ENCODE assay signal across 1 cellular context in the genomic region with DNA sequence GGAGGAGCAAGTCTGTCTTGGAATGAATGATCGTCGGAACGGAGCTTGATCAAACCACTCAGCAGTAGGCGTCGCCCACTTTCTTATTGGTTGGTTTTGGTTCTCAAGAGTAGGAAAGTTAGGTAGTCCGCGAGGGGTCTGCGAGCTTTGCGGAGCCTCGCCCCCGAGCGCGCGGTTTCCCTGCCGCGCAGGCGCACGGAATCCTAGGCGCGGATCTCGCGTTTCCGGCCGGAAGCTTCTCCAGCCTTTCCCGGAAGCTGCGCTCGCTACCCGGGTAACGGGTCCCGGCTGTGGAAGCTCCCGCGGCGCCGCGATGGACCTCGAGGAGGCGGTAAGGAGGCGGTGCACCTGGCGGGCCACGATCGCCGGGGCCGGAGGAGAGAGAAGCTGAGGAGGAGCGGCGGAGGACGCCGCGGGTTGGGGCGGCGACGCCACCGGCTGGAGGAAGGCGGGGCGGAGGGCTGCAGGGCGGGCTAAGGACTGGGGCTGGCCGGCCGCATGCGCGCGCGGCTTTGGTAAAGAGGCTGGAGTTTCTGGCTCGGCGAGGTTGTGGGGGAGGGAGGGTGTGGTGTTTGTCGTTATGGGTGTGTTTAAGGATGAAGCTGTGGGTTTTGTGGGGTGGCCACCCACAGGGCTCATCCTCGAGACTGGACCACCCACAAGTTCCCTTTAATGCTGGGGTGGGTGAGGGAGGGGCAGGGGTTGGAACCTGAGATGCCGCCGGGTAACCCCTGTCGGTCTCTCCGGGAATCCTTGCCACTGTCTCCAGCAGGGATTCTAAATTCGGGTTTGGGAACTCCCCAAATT.
TF ChIP-seq lines count a peak whose summit lies in the region.

A gene (plus strand): TSS at position 246 of the 807 bp plus-strand sequence. CDS start 68 bp downstream, at position 314.

TF ChIP-seq in K562, 482 proteins besides CTCF, POLR2A, EP300 and RAD21 (continued from another document and continues in another):
- TF ChIP-seq, protein P1, sequence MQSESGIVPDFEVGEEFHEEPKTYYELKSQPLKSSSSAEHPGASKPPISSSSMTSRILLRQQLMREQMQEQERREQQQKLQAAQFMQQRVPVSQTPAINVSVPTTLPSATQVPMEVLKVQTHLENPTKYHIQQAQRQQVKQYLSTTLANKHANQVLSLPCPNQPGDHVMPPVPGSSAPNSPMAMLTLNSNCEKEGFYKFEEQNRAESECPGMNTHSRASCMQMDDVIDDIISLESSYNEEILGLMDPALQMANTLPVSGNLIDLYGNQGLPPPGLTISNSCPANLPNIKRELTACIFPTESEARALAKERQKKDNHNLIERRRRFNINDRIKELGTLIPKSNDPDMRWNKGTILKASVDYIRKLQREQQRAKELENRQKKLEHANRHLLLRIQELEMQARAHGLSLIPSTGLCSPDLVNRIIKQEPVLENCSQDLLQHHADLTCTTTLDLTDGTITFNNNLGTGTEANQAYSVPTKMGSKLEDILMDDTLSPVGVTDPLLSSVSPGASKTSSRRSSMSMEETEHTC (IDR thresholded peaks at IDR 0.05): no peak
- TF ChIP-seq, protein P2, sequence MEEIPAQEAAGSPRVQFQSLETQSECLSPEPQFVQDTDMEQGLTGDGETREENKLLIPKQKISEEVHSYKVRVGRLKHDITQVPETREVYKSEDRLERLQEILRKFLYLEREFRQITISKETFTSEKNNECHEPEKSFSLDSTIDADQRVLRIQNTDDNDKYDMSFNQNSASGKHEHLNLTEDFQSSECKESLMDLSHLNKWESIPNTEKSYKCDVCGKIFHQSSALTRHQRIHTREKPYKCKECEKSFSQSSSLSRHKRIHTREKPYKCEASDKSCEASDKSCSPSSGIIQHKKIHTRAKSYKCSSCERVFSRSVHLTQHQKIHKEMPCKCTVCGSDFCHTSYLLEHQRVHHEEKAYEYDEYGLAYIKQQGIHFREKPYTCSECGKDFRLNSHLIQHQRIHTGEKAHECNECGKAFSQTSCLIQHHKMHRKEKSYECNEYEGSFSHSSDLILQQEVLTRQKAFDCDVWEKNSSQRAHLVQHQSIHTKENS (CRISPR knock-in tag; IDR thresholded peaks at IDR 0.05): no peak
- TF ChIP-seq MEF2D (tag; conservative IDR thresholded peaks at IDR 0.05; ENCODE audit: low read depth) (no peak), KDM1A (IDR thresholded peaks at IDR 0.05) (no peak; a peak in 1 of 4 replicates), ZNF830 (CRISPR knock-in tag; IDR thresholded peaks at IDR 0.05) (peak; percentile 69; the same call in 1 of the 2 replicates), ZFPM2 (CRISPR knock-in tag; IDR thresholded peaks at IDR 0.05) (no peak), ZBTB17 (CRISPR knock-in tag; IDR thresholded peaks at IDR 0.05) (no peak), ZBTB7A (IDR thresholded peaks at IDR 0.05; ENCODE audit: borderline replicate concordance, control insufficient read depth, low read depth, low read length) (peak; percentile 97), CEBPB (tag; IDR thresholded peaks at IDR 0.05) (no peak), ZNF445 (CRISPR knock-in tag; IDR thresholded peaks at IDR 0.05; ENCODE audit: low read depth) (no peak), XRCC5 (IDR thresholded peaks at IDR 0.05; ENCODE audit: low read depth, low read length) (no peak), SIN3A (IDR thresholded peaks at IDR 0.05; ENCODE audit: borderline replicate concordance in 2 of 2, control insufficient read depth in 1 of 2, low read depth in 2 of 2, low read length in 2 of 2) (peak in 1 of 2 experiments; percentile 78; a peak in 2 of 4 replicates), FOXJ3 (CRISPR knock-in tag; IDR thresholded peaks at IDR 0.05) (no peak), MCM7 (IDR thresholded peaks at IDR 0.05) (no peak), TAF1 (IDR thresholded peaks at IDR 0.05; ENCODE audit: control insufficient read depth, extremely low read depth, insufficient read depth, low read length, severe bottlenecking) (peak; percentile 87), ETS2 (tag; IDR thresholded peaks at IDR 0.05; ENCODE audit: borderline replicate concordance, poor library complexity, severe bottlenecking) (no peak), FOXJ2 (tag; IDR thresholded peaks at IDR 0.05) (no peak), HDAC8 (tag; IDR thresholded peaks at IDR 0.05) (no peak), ZNF668 (CRISPR knock-in tag; IDR thresholded peaks at IDR 0.05) (no peak), MYNN (IDR thresholded peaks at IDR 0.05) (no peak), MYNN (CRISPR knock-in tag; IDR thresholded peaks at IDR 0.05) (no peak), PRMT5 (CRISPR knock-in tag; IDR thresholded peaks at IDR 0.05) (no peak), ZNF436 (CRISPR knock-in tag; IDR thresholded peaks at IDR 0.05) (no peak)
- TF ChIP-seq, protein P3, sequence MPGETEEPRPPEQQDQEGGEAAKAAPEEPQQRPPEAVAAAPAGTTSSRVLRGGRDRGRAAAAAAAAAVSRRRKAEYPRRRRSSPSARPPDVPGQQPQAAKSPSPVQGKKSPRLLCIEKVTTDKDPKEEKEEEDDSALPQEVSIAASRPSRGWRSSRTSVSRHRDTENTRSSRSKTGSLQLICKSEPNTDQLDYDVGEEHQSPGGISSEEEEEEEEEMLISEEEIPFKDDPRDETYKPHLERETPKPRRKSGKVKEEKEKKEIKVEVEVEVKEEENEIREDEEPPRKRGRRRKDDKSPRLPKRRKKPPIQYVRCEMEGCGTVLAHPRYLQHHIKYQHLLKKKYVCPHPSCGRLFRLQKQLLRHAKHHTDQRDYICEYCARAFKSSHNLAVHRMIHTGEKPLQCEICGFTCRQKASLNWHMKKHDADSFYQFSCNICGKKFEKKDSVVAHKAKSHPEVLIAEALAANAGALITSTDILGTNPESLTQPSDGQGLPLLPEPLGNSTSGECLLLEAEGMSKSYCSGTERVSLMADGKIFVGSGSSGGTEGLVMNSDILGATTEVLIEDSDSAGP (CRISPR knock-in tag; IDR thresholded peaks at IDR 0.05): no peak
- TF ChIP-seq, protein P4, sequence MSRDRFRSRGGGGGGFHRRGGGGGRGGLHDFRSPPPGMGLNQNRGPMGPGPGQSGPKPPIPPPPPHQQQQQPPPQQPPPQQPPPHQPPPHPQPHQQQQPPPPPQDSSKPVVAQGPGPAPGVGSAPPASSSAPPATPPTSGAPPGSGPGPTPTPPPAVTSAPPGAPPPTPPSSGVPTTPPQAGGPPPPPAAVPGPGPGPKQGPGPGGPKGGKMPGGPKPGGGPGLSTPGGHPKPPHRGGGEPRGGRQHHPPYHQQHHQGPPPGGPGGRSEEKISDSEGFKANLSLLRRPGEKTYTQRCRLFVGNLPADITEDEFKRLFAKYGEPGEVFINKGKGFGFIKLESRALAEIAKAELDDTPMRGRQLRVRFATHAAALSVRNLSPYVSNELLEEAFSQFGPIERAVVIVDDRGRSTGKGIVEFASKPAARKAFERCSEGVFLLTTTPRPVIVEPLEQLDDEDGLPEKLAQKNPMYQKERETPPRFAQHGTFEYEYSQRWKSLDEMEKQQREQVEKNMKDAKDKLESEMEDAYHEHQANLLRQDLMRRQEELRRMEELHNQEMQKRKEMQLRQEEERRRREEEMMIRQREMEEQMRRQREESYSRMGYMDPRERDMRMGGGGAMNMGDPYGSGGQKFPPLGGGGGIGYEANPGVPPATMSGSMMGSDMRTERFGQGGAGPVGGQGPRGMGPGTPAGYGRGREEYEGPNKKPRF (IDR thresholded peaks at IDR 0.05; ENCODE audit: low read depth, low read length): no peak
- TF ChIP-seq, protein P5, sequence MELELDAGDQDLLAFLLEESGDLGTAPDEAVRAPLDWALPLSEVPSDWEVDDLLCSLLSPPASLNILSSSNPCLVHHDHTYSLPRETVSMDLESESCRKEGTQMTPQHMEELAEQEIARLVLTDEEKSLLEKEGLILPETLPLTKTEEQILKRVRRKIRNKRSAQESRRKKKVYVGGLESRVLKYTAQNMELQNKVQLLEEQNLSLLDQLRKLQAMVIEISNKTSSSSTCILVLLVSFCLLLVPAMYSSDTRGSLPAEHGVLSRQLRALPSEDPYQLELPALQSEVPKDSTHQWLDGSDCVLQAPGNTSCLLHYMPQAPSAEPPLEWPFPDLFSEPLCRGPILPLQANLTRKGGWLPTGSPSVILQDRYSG (tag; conservative IDR thresholded peaks at IDR 0.05; ENCODE audit: low read depth): no peak
- TF ChIP-seq, protein P6, sequence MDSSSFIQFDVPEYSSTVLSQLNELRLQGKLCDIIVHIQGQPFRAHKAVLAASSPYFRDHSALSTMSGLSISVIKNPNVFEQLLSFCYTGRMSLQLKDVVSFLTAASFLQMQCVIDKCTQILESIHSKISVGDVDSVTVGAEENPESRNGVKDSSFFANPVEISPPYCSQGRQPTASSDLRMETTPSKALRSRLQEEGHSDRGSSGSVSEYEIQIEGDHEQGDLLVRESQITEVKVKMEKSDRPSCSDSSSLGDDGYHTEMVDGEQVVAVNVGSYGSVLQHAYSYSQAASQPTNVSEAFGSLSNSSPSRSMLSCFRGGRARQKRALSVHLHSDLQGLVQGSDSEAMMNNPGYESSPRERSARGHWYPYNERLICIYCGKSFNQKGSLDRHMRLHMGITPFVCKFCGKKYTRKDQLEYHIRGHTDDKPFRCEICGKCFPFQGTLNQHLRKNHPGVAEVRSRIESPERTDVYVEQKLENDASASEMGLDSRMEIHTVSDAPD (CRISPR knock-in tag; IDR thresholded peaks at IDR 0.05): no peak
- TF ChIP-seq, protein P7, sequence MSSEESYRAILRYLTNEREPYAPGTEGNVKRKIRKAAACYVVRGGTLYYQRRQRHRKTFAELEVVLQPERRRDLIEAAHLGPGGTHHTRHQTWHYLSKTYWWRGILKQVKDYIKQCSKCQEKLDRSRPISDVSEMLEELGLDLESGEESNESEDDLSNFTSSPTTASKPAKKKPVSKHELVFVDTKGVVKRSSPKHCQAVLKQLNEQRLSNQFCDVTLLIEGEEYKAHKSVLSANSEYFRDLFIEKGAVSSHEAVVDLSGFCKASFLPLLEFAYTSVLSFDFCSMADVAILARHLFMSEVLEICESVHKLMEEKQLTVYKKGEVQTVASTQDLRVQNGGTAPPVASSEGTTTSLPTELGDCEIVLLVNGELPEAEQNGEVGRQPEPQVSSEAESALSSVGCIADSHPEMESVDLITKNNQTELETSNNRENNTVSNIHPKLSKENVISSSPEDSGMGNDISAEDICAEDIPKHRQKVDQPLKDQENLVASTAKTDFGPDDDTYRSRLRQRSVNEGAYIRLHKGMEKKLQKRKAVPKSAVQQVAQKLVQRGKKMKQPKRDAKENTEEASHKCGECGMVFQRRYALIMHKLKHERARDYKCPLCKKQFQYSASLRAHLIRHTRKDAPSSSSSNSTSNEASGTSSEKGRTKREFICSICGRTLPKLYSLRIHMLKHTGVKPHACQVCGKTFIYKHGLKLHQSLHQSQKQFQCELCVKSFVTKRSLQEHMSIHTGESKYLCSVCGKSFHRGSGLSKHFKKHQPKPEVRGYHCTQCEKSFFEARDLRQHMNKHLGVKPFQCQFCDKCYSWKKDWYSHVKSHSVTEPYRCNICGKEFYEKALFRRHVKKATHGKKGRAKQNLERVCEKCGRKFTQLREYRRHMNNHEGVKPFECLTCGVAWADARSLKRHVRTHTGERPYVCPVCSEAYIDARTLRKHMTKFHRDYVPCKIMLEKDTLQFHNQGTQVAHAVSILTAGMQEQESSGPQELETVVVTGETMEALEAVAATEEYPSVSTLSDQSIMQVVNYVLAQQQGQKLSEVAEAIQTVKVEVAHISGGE (CRISPR knock-in tag; IDR thresholded peaks at IDR 0.05): peak in 2 of 3 experiments; percentile 81 to 98; a peak in 5 of 6 replicates
- TF ChIP-seq, protein P8, sequence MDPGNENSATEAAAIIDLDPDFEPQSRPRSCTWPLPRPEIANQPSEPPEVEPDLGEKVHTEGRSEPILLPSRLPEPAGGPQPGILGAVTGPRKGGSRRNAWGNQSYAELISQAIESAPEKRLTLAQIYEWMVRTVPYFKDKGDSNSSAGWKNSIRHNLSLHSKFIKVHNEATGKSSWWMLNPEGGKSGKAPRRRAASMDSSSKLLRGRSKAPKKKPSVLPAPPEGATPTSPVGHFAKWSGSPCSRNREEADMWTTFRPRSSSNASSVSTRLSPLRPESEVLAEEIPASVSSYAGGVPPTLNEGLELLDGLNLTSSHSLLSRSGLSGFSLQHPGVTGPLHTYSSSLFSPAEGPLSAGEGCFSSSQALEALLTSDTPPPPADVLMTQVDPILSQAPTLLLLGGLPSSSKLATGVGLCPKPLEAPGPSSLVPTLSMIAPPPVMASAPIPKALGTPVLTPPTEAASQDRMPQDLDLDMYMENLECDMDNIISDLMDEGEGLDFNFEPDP (CRISPR knock-in tag; IDR thresholded peaks at IDR 0.05): no peak
- TF ChIP-seq, protein P9, sequence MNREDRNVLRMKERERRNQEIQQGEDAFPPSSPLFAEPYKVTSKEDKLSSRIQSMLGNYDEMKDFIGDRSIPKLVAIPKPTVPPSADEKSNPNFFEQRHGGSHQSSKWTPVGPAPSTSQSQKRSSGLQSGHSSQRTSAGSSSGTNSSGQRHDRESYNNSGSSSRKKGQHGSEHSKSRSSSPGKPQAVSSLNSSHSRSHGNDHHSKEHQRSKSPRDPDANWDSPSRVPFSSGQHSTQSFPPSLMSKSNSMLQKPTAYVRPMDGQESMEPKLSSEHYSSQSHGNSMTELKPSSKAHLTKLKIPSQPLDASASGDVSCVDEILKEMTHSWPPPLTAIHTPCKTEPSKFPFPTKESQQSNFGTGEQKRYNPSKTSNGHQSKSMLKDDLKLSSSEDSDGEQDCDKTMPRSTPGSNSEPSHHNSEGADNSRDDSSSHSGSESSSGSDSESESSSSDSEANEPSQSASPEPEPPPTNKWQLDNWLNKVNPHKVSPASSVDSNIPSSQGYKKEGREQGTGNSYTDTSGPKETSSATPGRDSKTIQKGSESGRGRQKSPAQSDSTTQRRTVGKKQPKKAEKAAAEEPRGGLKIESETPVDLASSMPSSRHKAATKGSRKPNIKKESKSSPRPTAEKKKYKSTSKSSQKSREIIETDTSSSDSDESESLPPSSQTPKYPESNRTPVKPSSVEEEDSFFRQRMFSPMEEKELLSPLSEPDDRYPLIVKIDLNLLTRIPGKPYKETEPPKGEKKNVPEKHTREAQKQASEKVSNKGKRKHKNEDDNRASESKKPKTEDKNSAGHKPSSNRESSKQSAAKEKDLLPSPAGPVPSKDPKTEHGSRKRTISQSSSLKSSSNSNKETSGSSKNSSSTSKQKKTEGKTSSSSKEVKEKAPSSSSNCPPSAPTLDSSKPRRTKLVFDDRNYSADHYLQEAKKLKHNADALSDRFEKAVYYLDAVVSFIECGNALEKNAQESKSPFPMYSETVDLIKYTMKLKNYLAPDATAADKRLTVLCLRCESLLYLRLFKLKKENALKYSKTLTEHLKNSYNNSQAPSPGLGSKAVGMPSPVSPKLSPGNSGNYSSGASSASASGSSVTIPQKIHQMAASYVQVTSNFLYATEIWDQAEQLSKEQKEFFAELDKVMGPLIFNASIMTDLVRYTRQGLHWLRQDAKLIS (CRISPR knock-in tag; IDR thresholded peaks at IDR 0.05): peak; percentile 94; the same call in 1 of the 2 replicates
- TF ChIP-seq, protein P10, sequence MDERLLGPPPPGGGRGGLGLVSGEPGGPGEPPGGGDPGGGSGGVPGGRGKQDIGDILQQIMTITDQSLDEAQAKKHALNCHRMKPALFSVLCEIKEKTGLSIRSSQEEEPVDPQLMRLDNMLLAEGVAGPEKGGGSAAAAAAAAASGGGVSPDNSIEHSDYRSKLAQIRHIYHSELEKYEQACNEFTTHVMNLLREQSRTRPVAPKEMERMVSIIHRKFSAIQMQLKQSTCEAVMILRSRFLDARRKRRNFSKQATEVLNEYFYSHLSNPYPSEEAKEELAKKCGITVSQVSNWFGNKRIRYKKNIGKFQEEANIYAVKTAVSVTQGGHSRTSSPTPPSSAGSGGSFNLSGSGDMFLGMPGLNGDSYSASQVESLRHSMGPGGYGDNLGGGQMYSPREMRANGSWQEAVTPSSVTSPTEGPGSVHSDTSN (CRISPR knock-in tag; IDR thresholded peaks at IDR 0.05; ENCODE audit: low read depth): no peak
- TF ChIP-seq, protein P10 (tag; conservative IDR thresholded peaks at IDR 0.05; ENCODE audit: low read depth): peak; percentile 63
